Comparison of ENCODE assay signal across 8 cellular contexts in genomic region chr16:68118954-68119353, GRCh38. TPM values are rescaled to one million over a fixed set of nuclear protein-coding genes. Genes with fewer than 3 reads are reported as not detected.
A peak's percentile ranks its signal among the peaks of the same experiment; 100 is the strongest.
DNase-seq lines count a peak whose midpoint lies in the region; ATAC-seq and TF ChIP-seq lines count a peak whose summit lies in the region.
"Not testable (repeated sequence)": the region's sequence is repeated elsewhere in the genome, so short reads cannot be mapped to it uniquely, and the experiment has no call there.

No MANE protein-coding gene starts in this region.

- DNase-seq in CD4-positive, alpha-beta T cell; T-helper 17 cell; spleen: not testable (repeated sequence)
- peak; percentile 55 for DNase-seq in GM12865 (ENCODE audit: low read depth)
- DNase-seq in germinal center (ENCODE audit: low spot score), result peak; percentile 57

- intact Hi-C loops in CD4-positive, alpha-beta T cell (cut with DNase I, micrococcal nuclease); spleen (cut with DNase I; ENCODE audit: low total_unique reads): not testable (repeated sequence)

- WGBS in spleen, 5 donors, result 63 to 82% (median 75%) methylated on average over 13 of the region's 13 CpGs

- CTCF ChIA-PET in CD4-positive, alpha-beta T cell (lab: Charles Lee), result interaction anchor here (1.0 to 2.0 kb wide), 5 partner anchors 14 to 51 kb away, joined by 3 to 11 read pairs (median 3); no protein-coding TSS in a partner anchor

- H3K9me3 Mint-ChIP-seq in CD4-positive, alpha-beta T cell; activated naive CD4-positive, alpha-beta T cell treated with anti-CD3 and anti-CD28 coated beads, Interleukin-2, amount 50 U/mL, for 24 hours: not testable (repeated sequence)

- not testable (repeated sequence) for TF ChIP-seq CTCF in CD4-positive, alpha-beta T cell (IDR thresholded peaks at IDR 0.05); GM12865 (IDR thresholded peaks at IDR 0.05; ENCODE audit: insufficient read depth, low read depth, low read length, missing control alignments); spleen (IDR thresholded peaks at IDR 0.05 in 8 of 11, conservative IDR thresholded peaks at IDR 0.05 in 3 of 11)

- H3K27ac Mint-ChIP-seq in CD4-positive, alpha-beta T cell, result peak overlapping the region; percentile 52
- H3K27ac Mint-ChIP-seq in T-helper 17 cell, result peak overlapping the region; percentile 85
- peak overlapping the region; percentile 84 for H3K27ac Mint-ChIP-seq in activated naive CD4-positive, alpha-beta T cell treated with anti-CD3 and anti-CD28 coated beads, Interleukin-2, amount 50 U/mL, for 24 hours

- H3K36me3 Mint-ChIP-seq in CD4-positive, alpha-beta T cell (ENCODE audit: low read depth), result peaks cover 18% of the 10 kb centered on the region
- not testable (repeated sequence) for H3K36me3 Mint-ChIP-seq in T-helper 17 cell (ENCODE audit: low read depth)
- peaks cover 10% of the 10 kb centered on the region for H3K36me3 Mint-ChIP-seq in activated naive CD4-positive, alpha-beta T cell treated with anti-CD3 and anti-CD28 coated beads, Interleukin-2, amount 50 U/mL, for 24 hours

- not testable (repeated sequence) for H3K27me3 ChIP-seq in CD4-positive, alpha-beta T cell (ENCODE audit: control insufficient read depth, insufficient read depth, low read length); spleen (replicated peaks in 1 of 7)

- not testable (repeated sequence) for TF ChIP-seq POLR2A in spleen (IDR thresholded peaks at IDR 0.05)

- not testable (repeated sequence) for H3K27me3 Mint-ChIP-seq in CD4-positive, alpha-beta T cell; T-helper 17 cell; activated naive CD4-positive, alpha-beta T cell treated with anti-CD3 and anti-CD28 coated beads, Interleukin-2, amount 50 U/mL, for 24 hours

- not testable (repeated sequence) for H3K27ac ChIP-seq in CD4-positive, alpha-beta T cell (ENCODE audit: low read depth, low read length)
- peak overlapping the region in 5 of 8 donors; percentile 8 to 69 (median 44) for H3K27ac ChIP-seq in spleen

- not testable (repeated sequence) for H3K9me3 ChIP-seq in CD4-positive, alpha-beta T cell (ENCODE audit: control insufficient read depth, low read length); T-helper 17 cell (ENCODE audit: control insufficient read depth, low read length, poor library complexity, severe bottlenecking); spleen

- H3K4me3 ChIP-seq in GM12865 (ENCODE audit: low read depth, low read length) (peak overlapping the region; percentile 30), spleen (peak overlapping the region in 1 of 8 donors; percentile 17)

- H3K4me1 ChIP-seq in spleen, result peaks cover 10 to 100% (median 66%) of the 10 kb centered on the region in 6 donors

- peaks cover 84% of the 10 kb centered on the region for H3K4me1 Mint-ChIP-seq in CD4-positive, alpha-beta T cell (ENCODE audit: low read depth)
- peaks cover 50% of the 10 kb centered on the region for H3K4me1 Mint-ChIP-seq in T-helper 17 cell
- peaks cover 87% of the 10 kb centered on the region for H3K4me1 Mint-ChIP-seq in activated naive CD4-positive, alpha-beta T cell treated with anti-CD3 and anti-CD28 coated beads, Interleukin-2, amount 50 U/mL, for 24 hours

- not testable (repeated sequence) for H3K4me3 Mint-ChIP-seq in CD4-positive, alpha-beta T cell; T-helper 17 cell
- peak overlapping the region; percentile 11 for H3K4me3 Mint-ChIP-seq in activated naive CD4-positive, alpha-beta T cell treated with anti-CD3 and anti-CD28 coated beads, Interleukin-2, amount 50 U/mL, for 24 hours

- POLR2A ChIA-PET in CD4-positive, alpha-beta T cell (lab: Charles Lee), result interaction anchor here (0.9 to 1.2 kb wide), 3 partner anchors 10 to 34 kb away, joined by 3 to 7 read pairs (median 3); partner anchors contain the start of gene NFATC3

- H3K36me3 ChIP-seq in spleen, result peaks cover 0 to 12% (median 0%) of the 10 kb centered on the region in 6 donors

- ATAC-seq in CD4-positive, alpha-beta T cell (ENCODE audit: poor library complexity), result not testable (repeated sequence)
- ATAC-seq in GM19395 (IDR thresholded peaks at IDR 0.05; ENCODE audit: unreplicated experiment) (peak; percentile 56), HG03175 (IDR thresholded peaks at IDR 0.05; ENCODE audit: unreplicated experiment) (peak; percentile 55), T-helper 17 cell (peak; percentile 18)

RNA-seq across cellular contexts. Expression of gene NFATC3, which starts 33.8 kb away (rescaled TPM):
- total RNA-seq in CD4-positive, alpha-beta T cell, result 10 to 100 TPM; 84.8 to 94.4 TPM
- total RNA-seq in T-helper 17 cell (100 to 1,000 TPM in 1 of 2 donors, 10 to 100 TPM in 1; 94.5 to 101 TPM), spleen (10 to 100 TPM; 64.4 to 89.7 (median 68.5) TPM)
- polyA plus RNA-seq in spleen, result 10 to 100 TPM; 12.4 to 13.1 (median 12.7) TPM
